9 cellular contexts compared by ENCODE assay signal in the genomic region with DNA sequence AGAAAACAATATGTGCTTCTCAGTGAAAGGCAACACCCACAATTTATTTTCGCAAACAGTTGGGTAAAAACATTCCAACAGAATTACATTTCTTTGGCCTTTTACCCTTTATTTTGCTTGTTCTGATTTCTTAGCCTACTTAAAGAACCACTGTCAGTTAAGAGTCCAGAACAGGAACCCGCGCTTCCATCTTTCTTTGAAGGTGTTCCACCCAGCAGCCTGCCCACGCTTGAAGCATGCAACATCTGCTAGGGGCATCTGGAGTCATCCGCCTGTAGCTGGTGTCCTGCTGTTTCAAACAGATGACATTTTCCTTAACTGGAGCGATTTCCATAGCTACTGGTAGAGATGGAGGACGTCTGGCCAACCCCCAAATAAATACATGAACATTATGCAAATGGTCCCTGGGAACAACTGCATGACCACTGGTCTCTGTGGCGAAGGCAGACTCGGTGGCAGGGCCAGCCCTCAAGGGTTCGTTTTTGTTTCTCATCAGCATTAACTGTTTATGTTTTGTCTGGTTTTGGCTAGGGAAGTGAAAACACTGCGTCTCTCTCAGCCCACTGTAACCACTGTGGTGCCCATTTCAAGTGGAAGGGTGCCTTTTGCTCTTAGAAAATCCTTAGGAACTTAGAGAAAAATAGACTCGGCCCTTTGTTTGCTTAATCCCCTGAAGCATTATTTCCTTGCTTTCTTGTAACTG. TPM values are rescaled to one million over a fixed set of nuclear protein-coding genes. Genes with fewer than 3 reads are reported as not detected.
A peak's percentile ranks its signal among the peaks of the same experiment; 100 is the strongest.
DNase-seq lines count a peak whose midpoint lies in the region; ATAC-seq and TF ChIP-seq lines count a peak whose summit lies in the region.
"Had no signal": no experiment of that assay in that cellular context is flagged by ENCODE, and none has a peak within 500 bp of the region (broad histone marks: within the 10 kb centered on the region; RNA-seq: fewer than 3 reads in every experiment).

No MANE protein-coding gene starts in this region.

- no peak for TF ChIP-seq EP300 in upper lobe of left lung (IDR thresholded peaks at IDR 0.05)

- H3K4me1 ChIP-seq in upper lobe of left lung (peaks cover 5 to 31% (median 8%) of the 10 kb centered on the region in 4 donors), colonic mucosa (no peaks in the 10 kb centered on the region)

- TF ChIP-seq POLR2A in upper lobe of left lung (IDR thresholded peaks at IDR 0.05) = no peak

- no peaks in the 10 kb centered on the region for H3K36me3 ChIP-seq in upper lobe of left lung
- no peaks in the 10 kb centered on the region for H3K36me3 ChIP-seq in colonic mucosa

- H3K27ac Mint-ChIP-seq in activated CD4-positive, alpha-beta T cell treated with anti-CD3 and anti-CD28 coated beads, Interleukin-2, amount 10 ng/mL, durations not matched to agents 24 days and 14 days = no peak overlapping the region

- intact Hi-C loops in activated CD4-positive, alpha-beta T cell treated with anti-CD3 and anti-CD28 coated beads, Interleukin-2, amount 10 ng/mL, durations not matched to agents 24 days and 14 days (cut with micrococcal nuclease) = no loop called here
- intact Hi-C loops in colonic mucosa (cut with DNase I) = no loop called here

- DNase-seq in activated CD4-positive, alpha-beta T cell treated with anti-CD3 and anti-CD28 coated beads, Interleukin-2, amount 10 ng/mL, durations not matched to agents 24 days and 14 days = no peak
- DNase-seq in activated CD4-positive, alpha-beta T cell treated with anti-CD3 and anti-CD28 coated beads, Interleukin-2, amount 50 U/mL, for 48 hours = no peak
- DNase-seq in epithelial cell of prostate (ENCODE audit: low read depth, low spot score) = no peak
- DNase-seq in upper lobe of left lung = no peak
- DNase-seq in NCI-H2196 (lab: John Stamatoyannopoulos, UW; ENCODE audit: unreplicated experiment) = no peak
- no peak for DNase-seq in colonic mucosa
- no peak for DNase-seq in cortex of kidney (lab: John Stamatoyannopoulos, UW)
- DNase-seq: NCI-H1048 had no signal

- H3K36me3 Mint-ChIP-seq in activated CD4-positive, alpha-beta T cell treated with anti-CD3 and anti-CD28 coated beads, Interleukin-2, amount 10 ng/mL, durations not matched to agents 24 days and 14 days (ENCODE audit: low read depth) = no peaks in the 10 kb centered on the region

- peak overlapping the region; percentile 32 for H3K4me3 Mint-ChIP-seq in activated CD4-positive, alpha-beta T cell treated with anti-CD3 and anti-CD28 coated beads, Interleukin-2, amount 10 ng/mL, durations not matched to agents 24 days and 14 days

- no peaks in the 10 kb centered on the region for H3K9me3 Mint-ChIP-seq in activated CD4-positive, alpha-beta T cell treated with anti-CD3 and anti-CD28 coated beads, Interleukin-2, amount 10 ng/mL, durations not matched to agents 24 days and 14 days

- peaks cover 7% of the 10 kb centered on the region for H3K4me1 Mint-ChIP-seq in activated CD4-positive, alpha-beta T cell treated with anti-CD3 and anti-CD28 coated beads, Interleukin-2, amount 10 ng/mL, durations not matched to agents 24 days and 14 days

- H3K27me3 Mint-ChIP-seq in activated CD4-positive, alpha-beta T cell treated with anti-CD3 and anti-CD28 coated beads, Interleukin-2, amount 10 ng/mL, durations not matched to agents 24 days and 14 days = peaks cover 21% of the 10 kb centered on the region

- H3K9me3 ChIP-seq in upper lobe of left lung (no peaks in the 10 kb centered on the region), colonic mucosa (no peaks in the 10 kb centered on the region)

- 61% methylated on average over 9 to 12 of the region's 12 CpGs for WGBS in upper lobe of left lung, 2 donors

- H3K4me3 ChIP-seq in upper lobe of left lung (no peak overlapping the region), colonic mucosa (no peak overlapping the region)

- no peak overlapping the region for H3K9ac ChIP-seq in colonic mucosa (ENCODE audit: low read depth in 2 of 2, low read length in 2 of 2)

- H3K27me3 ChIP-seq in upper lobe of left lung (no peaks in the 10 kb centered on the region), colonic mucosa (no peaks in the 10 kb centered on the region)

- H3K27ac ChIP-seq in epithelial cell of prostate = peak overlapping the region; percentile 84
- peak overlapping the region; percentile 18 to 65 (median 52) for H3K27ac ChIP-seq in upper lobe of left lung
- no peak overlapping the region for H3K27ac ChIP-seq in colonic mucosa

- TF ChIP-seq CTCF in upper lobe of left lung (IDR thresholded peaks at IDR 0.05) (no peak), colonic mucosa (IDR thresholded peaks at IDR 0.05) (no peak)

- peak; percentile 78 for ATAC-seq in HG03457 (IDR thresholded peaks at IDR 0.05; ENCODE audit: unreplicated experiment)
- ATAC-seq in upper lobe of left lung (ENCODE audit: low FRiP score in 2 of 2) = no peak

RNA-seq across cellular contexts. Expression of a gene that starts 51.6 kb away (rescaled TPM):
- total RNA-seq in activated CD4-positive, alpha-beta T cell treated with anti-CD3 and anti-CD28 coated beads, Interleukin-2, amount 10 ng/mL, durations not matched to agents 24 days and 14 days = not detected in 2 replicates
- total RNA-seq in upper lobe of left lung (100 to 1,000 TPM in 2 of 6 donors, 10 to 100 TPM in 4; 29.5 to 119 (median 58.9) TPM), colonic mucosa (10 to 100 TPM; 15.8 to 35.1 TPM)

Comparison
In these comparisons a context has a peak if more than half of its experiments do, and no peak if none do; other contexts are left out.
1. RNA of a gene that starts 51.6 kb away (total RNA-seq): 29.5 to 119 TPM in upper lobe of left lung and 15.8 to 35.1 TPM in colonic mucosa; not detected in activated CD4-positive, alpha-beta T cell treated with anti-CD3 and anti-CD28 coated beads, Interleukin-2, amount 10 ng/mL, durations not matched to agents 24 days and 14 days; every median in the first group is over 10 times any median in the second.